29 cellular contexts compared by ENCODE assay signal in genomic region chr11:98732947-98733346, GRCh38.
DNase-seq lines count a peak whose midpoint lies in the region; ATAC-seq, FAIRE-seq and TF ChIP-seq lines count a peak whose summit lies in the region.
"Had no signal": no experiment of that assay in that cellular context is flagged by ENCODE, and none has a peak within 500 bp of the region (broad histone marks: within the 10 kb centered on the region; RNA-seq: fewer than 3 reads in every experiment).

No MANE protein-coding gene starts in this region.

- no peak for DNase-seq in astrocyte (ENCODE audit: low read depth)
- peak; percentile 1 for DNase-seq in bronchial epithelial cell (ENCODE audit: low read depth)
- DNase-seq in foreskin keratinocyte = peak; percentile 24 to 56
- DNase-seq in trophoblast cell = no peak
- no peak for DNase-seq in SK-N-SH
- DNase-seq in mammary epithelial cell = no peak
- DNase-seq: 8988T; ACHN; C1 segment of cervical spinal cord; CD4-positive, alpha-beta memory T cell; CD4-positive, CD25-positive, alpha-beta regulatory T cell; CD8-positive, alpha-beta memory T cell; COR-L47; DMS153; DMS53; DMS79; DND-41; EL; GDM1 had no signal

- H3K4me1 ChIP-seq in astrocyte (ENCODE audit: insufficient read depth, low read length) = no peaks in the 10 kb centered on the region
- H3K4me1 ChIP-seq in foreskin keratinocyte = peaks cover 9% of the 10 kb centered on the region
- peaks cover 4 to 5% of the 10 kb centered on the region in 2 experiments for H3K4me1 ChIP-seq in trophoblast cell (ENCODE audit: control insufficient read depth in 1 of 2, insufficient read depth in 2 of 2, low read length in 2 of 2)
- no peaks in the 10 kb centered on the region for H3K4me1 ChIP-seq in SK-N-SH (ENCODE audit: control insufficient read depth in 1 of 2, insufficient read depth in 2 of 2, low read depth in 1 of 2, low read length in 1 of 2)
- no peaks in the 10 kb centered on the region for H3K4me1 ChIP-seq in mammary epithelial cell (ENCODE audit: insufficient read depth, low read length)
- H3K4me1 ChIP-seq: BLaER1 had no signal

- H3K23ac ChIP-seq in trophoblast cell (ENCODE audit: low read length) = no peak overlapping the region

- peak overlapping the region; percentile 84 for H3K18ac ChIP-seq in trophoblast cell (ENCODE audit: low read length)

- H4K12ac ChIP-seq in trophoblast cell (ENCODE audit: low read depth, low read length) = no peak overlapping the region

- peaks cover 27% of the 10 kb centered on the region for H3K4me1 Mint-ChIP-seq in astrocyte (ENCODE audit: low read depth, unreplicated experiment)
- no peaks in the 10 kb centered on the region for H3K4me1 Mint-ChIP-seq in stimulated activated memory B cell treated with anti-CD40 and anti-IgM and Interleukin-4, amounts not matched to agents 10 μg/mL and 1 μg/mL and 100 μg/mL, for 72 hours
- H3K4me1 Mint-ChIP-seq: CD14-positive monocyte; CD4-positive, alpha-beta memory T cell; CD4-positive, CD25-positive, alpha-beta regulatory T cell; CD8-positive, alpha-beta memory T cell had no signal

- H3K9me3 Mint-ChIP-seq in astrocyte (ENCODE audit: unreplicated experiment) = peaks cover 8% of the 10 kb centered on the region
- H3K9me3 Mint-ChIP-seq in stimulated activated memory B cell treated with anti-CD40 and anti-IgM and Interleukin-4, amounts not matched to agents 10 μg/mL and 1 μg/mL and 100 μg/mL, for 72 hours = peaks cover 4% of the 10 kb centered on the region

- H2BK120ac ChIP-seq in trophoblast cell (ENCODE audit: insufficient read depth, low read length, poor library complexity) = peak overlapping the region; percentile 88

- H3K4me3 ChIP-seq in astrocyte (ENCODE audit: insufficient read depth, low read depth, low read length) (no peak overlapping the region), bronchial epithelial cell (ENCODE audit: low read depth, low read length) (no peak overlapping the region), trophoblast cell (ENCODE audit: low read depth, low read length) (no peak overlapping the region), SK-N-SH (ENCODE audit: low read depth in 2 of 2, low read length in 1 of 2) (no peak overlapping the region), mammary epithelial cell (replicated peaks in 1 of 3; ENCODE audit: insufficient read depth in 1 of 3, low read depth in 2 of 3, low read length in 3 of 3) (no peak overlapping the region)
- H3K4me3 ChIP-seq: BLaER1, GM12878 had no signal

- POLR2A ChIA-PET in SK-N-SH (lab: Yijun Ruan, JAX) = no interaction called here

- peak overlapping the region; percentile 79 for H3K14ac ChIP-seq in trophoblast cell (ENCODE audit: low read length)

- CTCF ChIA-PET in SK-N-SH (lab: Yijun Ruan, JAX) = no interaction called here
- CTCF ChIA-PET in mammary epithelial cell (lab: Charles Lee; ENCODE audit: low non-redundant PET) = no interaction called here

- no peak for TF ChIP-seq CTCF in astrocyte (IDR thresholded peaks at IDR 0.05; ENCODE audit: insufficient read depth, low read depth, low read length)
- no peak for TF ChIP-seq CTCF in bronchial epithelial cell (IDR thresholded peaks at IDR 0.05; ENCODE audit: insufficient read depth, low read length, severe bottlenecking)
- no peak for TF ChIP-seq CTCF in foreskin keratinocyte (conservative IDR thresholded peaks at IDR 0.05)
- no peak for TF ChIP-seq CTCF in SK-N-SH (IDR thresholded peaks at IDR 0.05)
- TF ChIP-seq CTCF in mammary epithelial cell (conservative IDR thresholded peaks at IDR 0.05 in 1 of 2, IDR thresholded peaks at IDR 0.05 in 1 of 2; ENCODE audit: extremely low read depth in 1 of 2, insufficient read depth in 1 of 2, low read depth in 1 of 2, low read length in 2 of 2) = no peak

- dilution Hi-C loops in mammary epithelial cell (cut with HindIII; ENCODE audit: low sequenced_read_pairs) = no loop called here

- H3K4ac ChIP-seq in trophoblast cell (ENCODE audit: low read depth, low read length) = no peak overlapping the region

- no peak for FAIRE-seq in astrocyte (lab: Jason Lieb, UNC)
- no peak for FAIRE-seq in bronchial epithelial cell (lab: Jason Lieb, UNC)
- FAIRE-seq: A204.1, GM12878, GM12892, GM18507, GM19239 had no signal

- H3K79me2 ChIP-seq in astrocyte (ENCODE audit: insufficient read depth, low read length) (no peaks in the 10 kb centered on the region), trophoblast cell (ENCODE audit: control insufficient read depth, insufficient read depth, low read length, poor library complexity) (peaks cover 1% of the 10 kb centered on the region), SK-N-SH (ENCODE audit: insufficient read depth) (no peaks in the 10 kb centered on the region), mammary epithelial cell (ENCODE audit: insufficient read depth, low read length) (no peaks in the 10 kb centered on the region)

- peak overlapping the region; percentile 80 for H2BK12ac ChIP-seq in trophoblast cell (ENCODE audit: low read length)

- no peaks in the 10 kb centered on the region for H3K36me3 Mint-ChIP-seq in astrocyte (ENCODE audit: low read depth, unreplicated experiment)
- no peaks in the 10 kb centered on the region for H3K36me3 Mint-ChIP-seq in stimulated activated memory B cell treated with anti-CD40 and anti-IgM and Interleukin-4, amounts not matched to agents 10 μg/mL and 1 μg/mL and 100 μg/mL, for 72 hours
- H3K36me3 Mint-ChIP-seq: CD14-positive monocyte; CD4-positive, alpha-beta memory T cell; CD4-positive, CD25-positive, alpha-beta regulatory T cell; CD8-positive, alpha-beta memory T cell had no signal

- peak overlapping the region; percentile 87 for H4K91ac ChIP-seq in trophoblast cell (ENCODE audit: low read depth, low read length)

- H3K4me2 ChIP-seq in astrocyte (ENCODE audit: low read length) = no peak overlapping the region
- no peak overlapping the region for H3K4me2 ChIP-seq in trophoblast cell (ENCODE audit: low read length)
- H3K4me2 ChIP-seq in SK-N-SH = no peak overlapping the region
- no peak overlapping the region for H3K4me2 ChIP-seq in mammary epithelial cell (ENCODE audit: insufficient read depth, low read depth, low read length)
- H3K4me2 ChIP-seq: BLaER1 had no signal

- no TSS peak for BruUV-seq in mammary epithelial cell (replicated peaks; lab: Mats Ljungman, UMichigan)

- H3K9ac ChIP-seq in astrocyte (ENCODE audit: low read length) = no peak overlapping the region
- no peak overlapping the region for H3K9ac ChIP-seq in trophoblast cell (ENCODE audit: low read length)
- no peak overlapping the region for H3K9ac ChIP-seq in SK-N-SH
- H3K9ac ChIP-seq in mammary epithelial cell (ENCODE audit: insufficient read depth, low read length) = no peak overlapping the region
- H3K9ac ChIP-seq: BLaER1 had no signal

- peak overlapping the region; percentile 94 for H2AK5ac ChIP-seq in trophoblast cell (ENCODE audit: low read length)

- no peak overlapping the region for H2AFZ ChIP-seq in astrocyte (ENCODE audit: low read depth, low read length)
- H2AFZ ChIP-seq in trophoblast cell (ENCODE audit: insufficient read depth, low read length, poor library complexity) = no peak overlapping the region
- H2AFZ ChIP-seq in SK-N-SH (ENCODE audit: low read depth) = no peak overlapping the region
- H2AFZ ChIP-seq in mammary epithelial cell (ENCODE audit: low read depth, low read length) = no peak overlapping the region

- no peak for TF ChIP-seq RAD21 in SK-N-SH (IDR thresholded peaks at IDR 0.05; ENCODE audit: low read length)

- in situ Hi-C loops in mammary epithelial cell (cut with MboI; ENCODE audit: low sequenced_read_pairs in 2 of 2) = no loop called here

- peak overlapping the region; percentile 91 for H2BK5ac ChIP-seq in trophoblast cell (ENCODE audit: low read depth, low read length, poor library complexity)

- H4K20me1 ChIP-seq in astrocyte (ENCODE audit: insufficient read depth, low read length) (no peaks in the 10 kb centered on the region), SK-N-SH (ENCODE audit: insufficient read depth) (no peaks in the 10 kb centered on the region), mammary epithelial cell (ENCODE audit: insufficient read depth, low read length) (no peaks in the 10 kb centered on the region)
- H4K20me1 ChIP-seq: BLaER1 had no signal

- H3K27ac ChIP-seq in astrocyte (ENCODE audit: low read depth, low read length) = no peak overlapping the region
- no peak overlapping the region for H3K27ac ChIP-seq in foreskin keratinocyte
- H3K27ac ChIP-seq in trophoblast cell (ENCODE audit: low read depth, low read length) = peak overlapping the region; percentile 63
- no peak overlapping the region for H3K27ac ChIP-seq in SK-N-SH (ENCODE audit: low read depth in 2 of 2, low read length in 1 of 2)
- H3K27ac ChIP-seq in mammary epithelial cell (ENCODE audit: insufficient read depth, low read depth, low read length) = no peak overlapping the region
- H3K27ac ChIP-seq: BLaER1 had no signal

- H3K9me3 ChIP-seq in astrocyte (ENCODE audit: insufficient read depth, low read depth, low read length) = no peaks in the 10 kb centered on the region
- no peaks in the 10 kb centered on the region for H3K9me3 ChIP-seq in trophoblast cell (ENCODE audit: insufficient read depth, low read depth, low read length)
- no peaks in the 10 kb centered on the region for H3K9me3 ChIP-seq in SK-N-SH
- H3K9me3 ChIP-seq in mammary epithelial cell (replicated peaks; ENCODE audit: insufficient read depth, low read length) = no peaks in the 10 kb centered on the region
- H3K9me3 ChIP-seq: BLaER1 had no signal

- no peaks in the 10 kb centered on the region for H3K27me3 Mint-ChIP-seq in astrocyte (ENCODE audit: low read depth, unreplicated experiment)
- H3K27me3 Mint-ChIP-seq in stimulated activated memory B cell treated with anti-CD40 and anti-IgM and Interleukin-4, amounts not matched to agents 10 μg/mL and 1 μg/mL and 100 μg/mL, for 72 hours = no peaks in the 10 kb centered on the region
- H3K27me3 Mint-ChIP-seq: CD4-positive, alpha-beta memory T cell; CD4-positive, CD25-positive, alpha-beta regulatory T cell; CD8-positive, alpha-beta memory T cell had no signal

- no CpG with 5 or more reads among the region's 1 CpG for WGBS in trophoblast cell (ENCODE audit: extremely low coverage, insufficient coverage, insufficient read length)
- WGBS in SK-N-SH (ENCODE audit: low lambda C conversion rate) = 10% methylated on average over 1 of the region's 1 CpG
- WGBS in mammary epithelial cell (ENCODE audit: low coverage, missing lambda C conversion rate) = 62% methylated on average over 1 of the region's 1 CpG

- no peaks in the 10 kb centered on the region for H3F3A ChIP-seq in SK-N-SH (replicated peaks; ENCODE audit: insufficient read depth)

- H3K36me3 ChIP-seq in astrocyte (ENCODE audit: insufficient read depth, low read length) (no peaks in the 10 kb centered on the region), bronchial epithelial cell (ENCODE audit: control insufficient read depth, insufficient read depth, low read length) (no peaks in the 10 kb centered on the region), trophoblast cell (ENCODE audit: control insufficient read depth in 1 of 2, insufficient read depth in 2 of 2, low read length in 2 of 2) (no peaks in the 10 kb centered on the region), SK-N-SH (replicated peaks in 1 of 2; ENCODE audit: control insufficient read depth in 1 of 2, insufficient read depth in 2 of 2, low read length in 1 of 2) (no peaks in the 10 kb centered on the region), mammary epithelial cell (ENCODE audit: insufficient read depth, low read length) (no peaks in the 10 kb centered on the region)
- H3K36me3 ChIP-seq: BE2C, BLaER1 had no signal

- peak overlapping the region; percentile 70 for H4K8ac ChIP-seq in trophoblast cell (ENCODE audit: low read depth, low read length)

- peaks cover 1% of the 10 kb centered on the region for H3K79me1 ChIP-seq in trophoblast cell (ENCODE audit: low read length)

- H3K27me3 ChIP-seq in astrocyte (ENCODE audit: insufficient read depth, low read length) (no peaks in the 10 kb centered on the region), bronchial epithelial cell (ENCODE audit: control insufficient read depth, insufficient read depth, low read length) (no peaks in the 10 kb centered on the region), foreskin keratinocyte (no peaks in the 10 kb centered on the region), trophoblast cell (ENCODE audit: insufficient read depth, low read length) (no peaks in the 10 kb centered on the region), SK-N-SH (ENCODE audit: insufficient read depth) (no peaks in the 10 kb centered on the region), mammary epithelial cell (ENCODE audit: insufficient read depth, low read length) (no peaks in the 10 kb centered on the region)
- H3K27me3 ChIP-seq: BE2C, BLaER1 had no signal

- ATAC-seq in foreskin keratinocyte (no peak), GM18868 (IDR thresholded peaks at IDR 0.05; ENCODE audit: unreplicated experiment) (no peak)
- no peak for ATAC-seq in stimulated activated memory B cell treated with anti-CD40 and anti-IgM and Interleukin-4, amounts not matched to agents 10 μg/mL and 1 μg/mL and 100 μg/mL, for 72 hours
- ATAC-seq: GM12878 had no signal

- peak overlapping the region; percentile 96 for H3K27ac Mint-ChIP-seq in astrocyte (ENCODE audit: unreplicated experiment)
- H3K27ac Mint-ChIP-seq in stimulated activated memory B cell treated with anti-CD40 and anti-IgM and Interleukin-4, amounts not matched to agents 10 μg/mL and 1 μg/mL and 100 μg/mL, for 72 hours = no peak overlapping the region
- H3K27ac Mint-ChIP-seq: CD14-positive monocyte; CD4-positive, alpha-beta memory T cell; CD8-positive, alpha-beta memory T cell had no signal

- intact Hi-C loops in mammary epithelial cell (cut with micrococcal nuclease) = no loop called here

- H3K4me3 Mint-ChIP-seq in astrocyte (ENCODE audit: unreplicated experiment) = no peak overlapping the region
- no peak overlapping the region for H3K4me3 Mint-ChIP-seq in stimulated activated memory B cell treated with anti-CD40 and anti-IgM and Interleukin-4, amounts not matched to agents 10 μg/mL and 1 μg/mL and 100 μg/mL, for 72 hours
- H3K4me3 Mint-ChIP-seq: CD14-positive monocyte; CD4-positive, alpha-beta memory T cell; CD4-positive, CD25-positive, alpha-beta regulatory T cell; CD8-positive, alpha-beta memory T cell had no signal

- no peak for TF ChIP-seq EP300 in SK-N-SH (IDR thresholded peaks at IDR 0.05; ENCODE audit: borderline replicate concordance in 1 of 2, low read depth in 1 of 2, low read length in 1 of 2)

- no peaks in the 10 kb centered on the region for H3K9me2 ChIP-seq in SK-N-SH

Comparison
In these comparisons a context has a peak if more than half of its experiments do, and no peak if none do; other contexts are left out.
1. DNase-seq: peak in bronchial epithelial cell (single experiment) and foreskin keratinocyte (2 of 2); none in astrocyte (single experiment), trophoblast cell (0 of 2), SK-N-SH (single experiment) and mammary epithelial cell (single experiment).